1 cellular context compared by ENCODE assay signal in genomic region chr2:132286289-132286911, GRCh38.
A peak's percentile ranks its signal among the peaks of the same experiment; 100 is the strongest.
TF ChIP-seq lines count a peak whose summit lies in the region.

No MANE protein-coding gene starts in this region.

TF ChIP-seq in K562, 482 proteins besides CTCF, POLR2A, EP300 and RAD21:
- TF ChIP-seq UBTF (IDR thresholded peaks at IDR 0.05; ENCODE audit: borderline replicate concordance in 1 of 2, low read depth in 2 of 2, low read length in 2 of 2), result 0 out of 4 replicates have a peak, but pooled peaks have one; percentile 62 to 63
